ENCODE assay signal across 1 cellular context in the genomic region with DNA sequence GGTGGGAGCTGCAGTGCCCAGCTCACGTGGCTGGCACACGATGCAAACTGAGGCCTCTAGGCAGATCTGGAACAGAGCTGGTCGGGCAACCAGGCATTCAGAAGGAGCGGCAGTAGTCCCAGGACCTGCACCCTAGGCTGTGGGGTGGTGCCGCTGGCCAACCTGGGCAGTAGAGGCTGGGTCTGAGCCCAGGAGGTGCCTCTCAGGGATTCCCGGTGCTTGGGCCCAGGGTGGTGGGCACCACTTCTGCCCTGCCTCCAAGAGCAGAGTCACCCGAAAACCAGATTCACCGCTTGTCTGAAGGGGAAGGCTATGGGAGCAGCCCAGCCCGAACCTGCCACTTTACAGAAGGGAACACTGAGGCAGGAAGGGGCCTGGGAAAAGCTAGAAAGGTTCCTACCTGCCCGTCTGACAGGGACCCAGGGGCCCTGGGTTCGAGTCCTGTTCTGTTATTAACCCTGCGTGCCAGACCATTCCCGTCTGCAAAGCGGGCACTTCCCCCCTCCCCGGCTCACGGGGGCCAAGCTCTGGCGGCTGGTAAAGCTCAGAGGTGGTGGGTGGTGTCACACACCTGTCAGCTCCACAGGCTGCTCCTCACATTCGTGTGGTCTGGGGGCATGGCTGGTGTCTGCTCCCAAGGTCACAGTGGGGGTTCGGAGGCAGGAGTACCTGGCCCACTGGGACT.
A peak's percentile ranks its signal among the peaks of the same experiment; 100 is the strongest.
TF ChIP-seq lines count a peak whose summit lies in the region.

No MANE protein-coding gene starts in this region.

TF ChIP-seq in K562, 482 proteins besides CTCF, POLR2A, EP300 and RAD21:
- peak; percentile 12; the same call in 1 of the 2 replicates for TF ChIP-seq POLR2G (IDR thresholded peaks at IDR 0.05; ENCODE audit: low read depth, low read length)
- TF ChIP-seq, protein P1, sequence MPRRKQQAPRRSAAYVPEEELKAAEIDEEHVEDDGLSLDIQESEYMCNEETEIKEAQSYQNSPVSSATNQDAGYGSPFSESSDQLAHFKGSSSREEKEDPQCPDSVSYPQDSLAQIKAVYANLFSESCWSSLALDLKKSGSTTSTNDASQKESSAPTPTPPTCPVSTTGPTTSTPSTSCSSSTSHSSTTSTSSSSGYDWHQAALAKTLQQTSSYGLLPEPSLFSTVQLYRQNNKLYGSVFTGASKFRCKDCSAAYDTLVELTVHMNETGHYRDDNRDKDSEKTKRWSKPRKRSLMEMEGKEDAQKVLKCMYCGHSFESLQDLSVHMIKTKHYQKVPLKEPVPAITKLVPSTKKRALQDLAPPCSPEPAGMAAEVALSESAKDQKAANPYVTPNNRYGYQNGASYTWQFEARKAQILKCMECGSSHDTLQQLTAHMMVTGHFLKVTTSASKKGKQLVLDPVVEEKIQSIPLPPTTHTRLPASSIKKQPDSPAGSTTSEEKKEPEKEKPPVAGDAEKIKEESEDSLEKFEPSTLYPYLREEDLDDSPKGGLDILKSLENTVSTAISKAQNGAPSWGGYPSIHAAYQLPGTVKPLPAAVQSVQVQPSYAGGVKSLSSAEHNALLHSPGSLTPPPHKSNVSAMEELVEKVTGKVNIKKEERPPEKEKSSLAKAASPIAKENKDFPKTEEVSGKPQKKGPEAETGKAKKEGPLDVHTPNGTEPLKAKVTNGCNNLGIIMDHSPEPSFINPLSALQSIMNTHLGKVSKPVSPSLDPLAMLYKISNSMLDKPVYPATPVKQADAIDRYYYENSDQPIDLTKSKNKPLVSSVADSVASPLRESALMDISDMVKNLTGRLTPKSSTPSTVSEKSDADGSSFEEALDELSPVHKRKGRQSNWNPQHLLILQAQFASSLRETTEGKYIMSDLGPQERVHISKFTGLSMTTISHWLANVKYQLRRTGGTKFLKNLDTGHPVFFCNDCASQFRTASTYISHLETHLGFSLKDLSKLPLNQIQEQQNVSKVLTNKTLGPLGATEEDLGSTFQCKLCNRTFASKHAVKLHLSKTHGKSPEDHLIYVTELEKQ (CRISPR knock-in tag; IDR thresholded peaks at IDR 0.05) = no peak
